In genomic region chr2:25926913-25927312, GRCh38 we compare ENCODE assay signal across 29 cellular contexts.
"Had no signal": no experiment of that assay in that cellular context is flagged by ENCODE, and none has a peak within 500 bp of the region (broad histone marks: within the 10 kb centered on the region; RNA-seq: fewer than 3 reads in every experiment).

No MANE protein-coding gene starts in this region.

- H3K36me3 Mint-ChIP-seq: activated CD8-positive, alpha-beta memory T cell treated with anti-CD3 and anti-CD28 coated beads, Interleukin-2, amount 10 ng/mL, durations not matched to agents 7 days and 5 days; activated naive CD4-positive, alpha-beta T cell treated with anti-CD3 and anti-CD28 coated beads, Interleukin-2, amount 50 U/mL, for 24 hours; activated naive CD8-positive, alpha-beta T cell treated with anti-CD3 and anti-CD28 coated beads for 36 hours had no signal

- ATAC-seq: activated CD8-positive, alpha-beta memory T cell treated with anti-CD3 and anti-CD28 coated beads, Interleukin-2, amount 10 ng/mL, durations not matched to agents 7 days and 5 days; activated CD8-positive, alpha-beta T cell treated with anti-CD3 and anti-CD28 coated beads, Interleukin-2, amount 10 ng/mL, durations not matched to agents 7 days and 5 days; body of pancreas; gastroesophageal sphincter had no signal

- H3K9me3 Mint-ChIP-seq: activated CD4-positive, alpha-beta memory T cell treated with anti-CD3 and anti-CD28 coated beads for 36 hours; activated CD4-positive, alpha-beta T cell treated with anti-CD3 and anti-CD28 coated beads, Interleukin-2, amount 10 ng/mL, durations not matched to agents 24 days and 14 days; activated naive CD4-positive, alpha-beta T cell treated with anti-CD3 and anti-CD28 coated beads for 36 hours; activated naive CD4-positive, alpha-beta T cell treated with anti-CD3 and anti-CD28 coated beads, Interleukin-2, amount 50 U/mL, for 24 hours; activated naive CD8-positive, alpha-beta T cell treated with anti-CD3 and anti-CD28 coated beads for 36 hours; activated naive CD8-positive, alpha-beta T cell treated with anti-CD3 and anti-CD28 coated beads, Interleukin-2, amount 50 U/mL, for 24 hours; activated T-helper 2 cell treated with anti-CD3 and anti-CD28 coated beads, Interferon-gamma antibody, Interleukin-2, Interleukin-4, amounts not matched to agents 10 μg/mL and 5 μg/mL and 100 μg/mL, durations not matched to agents 14 hours and 24 hours and 36 hours had no signal

- H3K4me1 ChIP-seq: adrenal gland, body of pancreas, esophagus squamous epithelium, gastroesophageal sphincter had no signal

- DNase-seq: activated CD4-positive, alpha-beta T cell treated with anti-CD3 and anti-CD28 coated beads, Interleukin-2, amount 10 ng/mL, durations not matched to agents 24 days and 14 days; activated CD4-positive, CD25-positive, alpha-beta regulatory T cell; activated CD4-positive, CD25-positive, alpha-beta regulatory T cell treated with anti-CD3 and anti-CD28 coated beads, Interleukin-2, amount 50 U/mL, for 72 hours; activated CD8-positive, alpha-beta memory T cell treated with anti-CD3 and anti-CD28 coated beads, Interleukin-2, amount 10 ng/mL, durations not matched to agents 7 days and 5 days; activated CD8-positive, alpha-beta memory T cell treated with anti-CD3 and anti-CD28 coated beads, Interleukin-2, amount 50 U/mL, for 4 hours; activated CD8-positive, alpha-beta T cell treated with anti-CD3 and anti-CD28 coated beads, Interleukin-2, amount 10 ng/mL, durations not matched to agents 7 days and 5 days; activated effector memory CD4-positive, alpha-beta T cell treated with anti-CD3 and anti-CD28 coated beads, Interleukin-2, amount 50 U/mL, for 16 hours; activated naive CD4-positive, alpha-beta T cell treated with anti-CD3 and anti-CD28 coated beads for 36 hours; activated naive CD8-positive, alpha-beta T cell treated with anti-CD3 and anti-CD28 coated beads for 36 hours; activated naive CD8-positive, alpha-beta T cell treated with anti-CD3 and anti-CD28 coated beads, Interleukin-2, amount 50 U/mL, for 24 hours; activated T-cell treated with anti-CD3 and anti-CD28 coated beads, Interleukin-2, amount 50 U/mL, for 1 hour; adrenal gland; amygdala; aorta; body of pancreas; cortex of kidney; effector CD8-positive, alpha-beta T cell; esophagus squamous epithelium; foreskin melanocyte; T-helper 2 cell had no signal

- H3K9me3 ChIP-seq: adrenal gland, body of pancreas, esophagus squamous epithelium, gastroesophageal sphincter had no signal

- H3K4me3 ChIP-seq: adrenal gland, body of pancreas, esophagus squamous epithelium, gastroesophageal sphincter had no signal

- H3K27me3 ChIP-seq: adrenal gland, body of pancreas, esophagus squamous epithelium had no signal

- FAIRE-seq: colon, endometrium, endothelial cell of umbilical vein had no signal

- H3K27me3 Mint-ChIP-seq: activated CD4-positive, alpha-beta memory T cell treated with anti-CD3 and anti-CD28 coated beads for 36 hours; activated CD4-positive, alpha-beta T cell treated with anti-CD3 and anti-CD28 coated beads for 36 hours; activated naive CD4-positive, alpha-beta T cell treated with anti-CD3 and anti-CD28 coated beads, Interleukin-2, amount 50 U/mL, for 24 hours; activated naive CD8-positive, alpha-beta T cell treated with anti-CD3 and anti-CD28 coated beads for 36 hours; activated naive CD8-positive, alpha-beta T cell treated with anti-CD3 and anti-CD28 coated beads, Interleukin-2, amount 50 U/mL, for 24 hours had no signal

- H3K4me3 Mint-ChIP-seq: activated CD4-positive, alpha-beta memory T cell treated with anti-CD3 and anti-CD28 coated beads for 36 hours; activated CD4-positive, alpha-beta T cell treated with anti-CD3 and anti-CD28 coated beads for 36 hours; activated CD4-positive, alpha-beta T cell treated with anti-CD3 and anti-CD28 coated beads, Interleukin-2, amount 10 ng/mL, durations not matched to agents 24 days and 14 days; activated CD8-positive, alpha-beta memory T cell treated with anti-CD3 and anti-CD28 coated beads, Interleukin-2, amount 10 ng/mL, durations not matched to agents 7 days and 5 days; activated CD8-positive, alpha-beta T cell treated with anti-CD3 and anti-CD28 coated beads, Interleukin-2, amount 10 ng/mL, durations not matched to agents 7 days and 5 days; activated naive CD4-positive, alpha-beta T cell treated with anti-CD3 and anti-CD28 coated beads for 36 hours; activated naive CD4-positive, alpha-beta T cell treated with anti-CD3 and anti-CD28 coated beads, Interleukin-2, amount 50 U/mL, for 24 hours; activated naive CD8-positive, alpha-beta T cell treated with anti-CD3 and anti-CD28 coated beads for 36 hours; activated naive CD8-positive, alpha-beta T cell treated with anti-CD3 and anti-CD28 coated beads, Interleukin-2, amount 50 U/mL, for 24 hours had no signal

- H3K4me1 Mint-ChIP-seq: activated CD4-positive, alpha-beta T cell treated with anti-CD3 and anti-CD28 coated beads for 36 hours; activated CD4-positive, alpha-beta T cell treated with anti-CD3 and anti-CD28 coated beads, Interleukin-2, amount 10 ng/mL, durations not matched to agents 24 days and 14 days; activated naive CD4-positive, alpha-beta T cell treated with anti-CD3 and anti-CD28 coated beads, Interleukin-2, amount 50 U/mL, for 24 hours; activated naive CD8-positive, alpha-beta T cell treated with anti-CD3 and anti-CD28 coated beads for 36 hours had no signal

- H3K27ac ChIP-seq: adrenal gland, body of pancreas, epithelial cell of prostate, esophagus squamous epithelium, gastroesophageal sphincter had no signal

- H3K27ac Mint-ChIP-seq: activated CD4-positive, alpha-beta memory T cell treated with anti-CD3 and anti-CD28 coated beads for 36 hours; activated CD4-positive, alpha-beta T cell treated with anti-CD3 and anti-CD28 coated beads for 36 hours; activated CD4-positive, alpha-beta T cell treated with anti-CD3 and anti-CD28 coated beads, Interleukin-2, amount 10 ng/mL, durations not matched to agents 24 days and 14 days; activated CD8-positive, alpha-beta T cell treated with anti-CD3 and anti-CD28 coated beads, Interleukin-2, amount 10 ng/mL, durations not matched to agents 7 days and 5 days; activated naive CD4-positive, alpha-beta T cell treated with anti-CD3 and anti-CD28 coated beads for 36 hours; activated naive CD4-positive, alpha-beta T cell treated with anti-CD3 and anti-CD28 coated beads, Interleukin-2, amount 50 U/mL, for 24 hours; activated naive CD8-positive, alpha-beta T cell treated with anti-CD3 and anti-CD28 coated beads for 36 hours; activated naive CD8-positive, alpha-beta T cell treated with anti-CD3 and anti-CD28 coated beads, Interleukin-2, amount 50 U/mL, for 24 hours; activated T-helper 2 cell treated with anti-CD3 and anti-CD28 coated beads, Interferon-gamma antibody, Interleukin-2, Interleukin-4, amounts not matched to agents 10 μg/mL and 5 μg/mL and 100 μg/mL, durations not matched to agents 14 hours and 24 hours and 36 hours had no signal
